Comparison of ENCODE assay signal across 1 cellular context in the genomic region with DNA sequence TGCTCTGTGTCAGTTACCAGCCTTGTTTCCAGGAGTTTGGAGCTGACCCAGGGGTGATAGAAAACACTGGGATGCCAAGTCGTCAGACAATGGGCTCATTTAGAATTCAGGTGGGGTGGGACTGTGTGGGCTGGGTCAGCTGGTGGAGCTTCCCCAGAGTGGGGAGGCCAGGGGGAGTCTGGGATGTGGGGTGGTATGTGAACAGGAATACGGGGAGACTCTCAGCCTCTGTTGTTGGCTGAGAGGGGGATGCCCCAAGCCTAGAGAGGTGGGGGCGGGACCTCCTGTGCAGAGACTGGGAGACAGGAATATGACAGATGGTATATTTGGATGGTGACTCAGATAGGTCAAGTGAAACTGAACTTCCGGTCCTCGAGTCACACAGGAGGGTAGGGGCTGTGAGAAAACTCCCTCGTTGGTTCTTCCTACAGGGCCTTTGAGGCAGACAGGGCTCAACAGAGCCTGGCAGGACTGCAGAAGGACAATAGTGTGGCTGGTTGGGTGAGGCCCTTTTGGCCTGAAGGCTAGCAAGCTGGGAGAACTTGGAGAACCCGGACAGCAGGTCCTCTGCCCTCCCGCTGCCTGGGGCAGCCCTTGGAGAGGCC.
A peak's percentile ranks its signal among the peaks of the same experiment; 100 is the strongest.
TF ChIP-seq lines count a peak whose summit lies in the region.

No MANE protein-coding gene starts in this region.

TF ChIP-seq in HepG2, 621 proteins besides CTCF, POLR2A, EP300 and RAD21 (continued from another document and continues in another):
- TF ChIP-seq, protein P1, sequence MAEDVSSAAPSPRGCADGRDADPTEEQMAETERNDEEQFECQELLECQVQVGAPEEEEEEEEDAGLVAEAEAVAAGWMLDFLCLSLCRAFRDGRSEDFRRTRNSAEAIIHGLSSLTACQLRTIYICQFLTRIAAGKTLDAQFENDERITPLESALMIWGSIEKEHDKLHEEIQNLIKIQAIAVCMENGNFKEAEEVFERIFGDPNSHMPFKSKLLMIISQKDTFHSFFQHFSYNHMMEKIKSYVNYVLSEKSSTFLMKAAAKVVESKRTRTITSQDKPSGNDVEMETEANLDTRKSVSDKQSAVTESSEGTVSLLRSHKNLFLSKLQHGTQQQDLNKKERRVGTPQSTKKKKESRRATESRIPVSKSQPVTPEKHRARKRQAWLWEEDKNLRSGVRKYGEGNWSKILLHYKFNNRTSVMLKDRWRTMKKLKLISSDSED (CRISPR knock-in tag; IDR thresholded peaks at IDR 0.05): no peak
- no peak for TF ChIP-seq KDM6A (CRISPR knock-in tag; IDR thresholded peaks at IDR 0.05; ENCODE audit: low read depth)
- TF ChIP-seq, protein P2, sequence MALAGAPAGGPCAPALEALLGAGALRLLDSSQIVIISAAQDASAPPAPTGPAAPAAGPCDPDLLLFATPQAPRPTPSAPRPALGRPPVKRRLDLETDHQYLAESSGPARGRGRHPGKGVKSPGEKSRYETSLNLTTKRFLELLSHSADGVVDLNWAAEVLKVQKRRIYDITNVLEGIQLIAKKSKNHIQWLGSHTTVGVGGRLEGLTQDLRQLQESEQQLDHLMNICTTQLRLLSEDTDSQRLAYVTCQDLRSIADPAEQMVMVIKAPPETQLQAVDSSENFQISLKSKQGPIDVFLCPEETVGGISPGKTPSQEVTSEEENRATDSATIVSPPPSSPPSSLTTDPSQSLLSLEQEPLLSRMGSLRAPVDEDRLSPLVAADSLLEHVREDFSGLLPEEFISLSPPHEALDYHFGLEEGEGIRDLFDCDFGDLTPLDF (CRISPR knock-in tag; IDR thresholded peaks at IDR 0.05): no peak
- TF ChIP-seq ASH2L (IDR thresholded peaks at IDR 0.05; ENCODE audit: insufficient read length, low read depth, low read length): no peak
- TF ChIP-seq CHCHD3 (CRISPR knock-in tag; IDR thresholded peaks at IDR 0.05): no peak
- TF ChIP-seq ZNF776 (CRISPR knock-in tag; IDR thresholded peaks at IDR 0.05): no peak
- TF ChIP-seq, protein P3, sequence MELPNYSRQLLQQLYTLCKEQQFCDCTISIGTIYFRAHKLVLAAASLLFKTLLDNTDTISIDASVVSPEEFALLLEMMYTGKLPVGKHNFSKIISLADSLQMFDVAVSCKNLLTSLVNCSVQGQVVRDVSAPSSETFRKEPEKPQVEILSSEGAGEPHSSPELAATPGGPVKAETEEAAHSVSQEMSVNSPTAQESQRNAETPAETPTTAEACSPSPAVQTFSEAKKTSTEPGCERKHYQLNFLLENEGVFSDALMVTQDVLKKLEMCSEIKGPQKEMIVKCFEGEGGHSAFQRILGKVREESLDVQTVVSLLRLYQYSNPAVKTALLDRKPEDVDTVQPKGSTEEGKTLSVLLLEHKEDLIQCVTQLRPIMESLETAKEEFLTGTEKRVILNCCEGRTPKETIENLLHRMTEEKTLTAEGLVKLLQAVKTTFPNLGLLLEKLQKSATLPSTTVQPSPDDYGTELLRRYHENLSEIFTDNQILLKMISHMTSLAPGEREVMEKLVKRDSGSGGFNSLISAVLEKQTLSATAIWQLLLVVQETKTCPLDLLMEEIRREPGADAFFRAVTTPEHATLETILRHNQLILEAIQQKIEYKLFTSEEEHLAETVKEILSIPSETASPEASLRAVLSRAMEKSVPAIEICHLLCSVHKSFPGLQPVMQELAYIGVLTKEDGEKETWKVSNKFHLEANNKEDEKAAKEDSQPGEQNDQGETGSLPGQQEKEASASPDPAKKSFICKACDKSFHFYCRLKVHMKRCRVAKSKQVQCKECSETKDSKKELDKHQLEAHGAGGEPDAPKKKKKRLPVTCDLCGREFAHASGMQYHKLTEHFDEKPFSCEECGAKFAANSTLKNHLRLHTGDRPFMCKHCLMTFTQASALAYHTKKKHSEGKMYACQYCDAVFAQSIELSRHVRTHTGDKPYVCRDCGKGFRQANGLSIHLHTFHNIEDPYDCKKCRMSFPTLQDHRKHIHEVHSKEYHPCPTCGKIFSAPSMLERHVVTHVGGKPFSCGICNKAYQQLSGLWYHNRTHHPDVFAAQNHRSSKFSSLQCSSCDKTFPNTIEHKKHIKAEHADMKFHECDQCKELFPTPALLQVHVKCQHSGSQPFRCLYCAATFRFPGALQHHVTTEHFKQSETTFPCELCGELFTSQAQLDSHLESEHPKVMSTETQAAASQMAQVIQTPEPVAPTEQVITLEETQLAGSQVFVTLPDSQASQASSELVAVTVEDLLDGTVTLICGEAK (IDR thresholded peaks at IDR 0.05): no peak
- TF ChIP-seq, protein P3 (CRISPR knock-in tag; IDR thresholded peaks at IDR 0.05): no peak
- TF ChIP-seq ARNTL (CRISPR knock-in tag; IDR thresholded peaks at IDR 0.05): 0 out of 2 replicates have a peak, but pooled peaks have one; percentile 30
- TF ChIP-seq YEATS2 (CRISPR knock-in tag; IDR thresholded peaks at IDR 0.05; ENCODE audit: borderline replicate concordance): peak; percentile 63; the same call in 1 of the 2 replicates
- TF ChIP-seq PTBP1 (IDR thresholded peaks at IDR 0.05; ENCODE audit: low read depth, low read length, poor library complexity, severe bottlenecking): no peak
- no peak for TF ChIP-seq ATF1 (CRISPR knock-in tag; IDR thresholded peaks at IDR 0.05)
- TF ChIP-seq ELF3 (CRISPR knock-in tag; IDR thresholded peaks at IDR 0.05): peak; percentile 54
- no peak for TF ChIP-seq ZNF296 (CRISPR knock-in tag; conservative IDR thresholded peaks at IDR 0.05)
- no peak for TF ChIP-seq SATB2 (CRISPR knock-in tag; IDR thresholded peaks at IDR 0.05)
- no peak for TF ChIP-seq MTF1 (CRISPR knock-in tag; IDR thresholded peaks at IDR 0.05)
- no peak for TF ChIP-seq CBX5 (CRISPR knock-in tag; IDR thresholded peaks at IDR 0.05; ENCODE audit: borderline replicate concordance)
- TF ChIP-seq ZNF660 (CRISPR knock-in tag; IDR thresholded peaks at IDR 0.05; ENCODE audit: borderline replicate concordance, low read depth): no peak
- TF ChIP-seq ZNF510 (CRISPR knock-in tag; IDR thresholded peaks at IDR 0.05; ENCODE audit: low read depth): no peak
- TF ChIP-seq ZNF12 (CRISPR knock-in tag; IDR thresholded peaks at IDR 0.05): no peak
- no peak for TF ChIP-seq YY1 (IDR thresholded peaks at IDR 0.05; ENCODE audit: insufficient read depth, insufficient replicate concordance, low read depth, low read length)
- TF ChIP-seq GTF2F1 (IDR thresholded peaks at IDR 0.05; ENCODE audit: low read length): no peak
- TF ChIP-seq FIP1L1 (IDR thresholded peaks at IDR 0.05; ENCODE audit: borderline replicate concordance, insufficient read depth, low read depth, low read length): no peak
- TF ChIP-seq MAZ (IDR thresholded peaks at IDR 0.05; ENCODE audit: borderline replicate concordance, low read depth, low read length): no peak; the same call in 1 of the 2 replicates
- peak; percentile 34; the same call in 1 of the 2 replicates for TF ChIP-seq MAZ (CRISPR knock-in tag; IDR thresholded peaks at IDR 0.05; ENCODE audit: low read depth)
- no peak for TF ChIP-seq ZIK1 (CRISPR knock-in tag; IDR thresholded peaks at IDR 0.05; ENCODE audit: borderline replicate concordance, low read depth)
- no peak for TF ChIP-seq ZNF562 (CRISPR knock-in tag; IDR thresholded peaks at IDR 0.05; ENCODE audit: borderline replicate concordance)
- TF ChIP-seq, protein P4, sequence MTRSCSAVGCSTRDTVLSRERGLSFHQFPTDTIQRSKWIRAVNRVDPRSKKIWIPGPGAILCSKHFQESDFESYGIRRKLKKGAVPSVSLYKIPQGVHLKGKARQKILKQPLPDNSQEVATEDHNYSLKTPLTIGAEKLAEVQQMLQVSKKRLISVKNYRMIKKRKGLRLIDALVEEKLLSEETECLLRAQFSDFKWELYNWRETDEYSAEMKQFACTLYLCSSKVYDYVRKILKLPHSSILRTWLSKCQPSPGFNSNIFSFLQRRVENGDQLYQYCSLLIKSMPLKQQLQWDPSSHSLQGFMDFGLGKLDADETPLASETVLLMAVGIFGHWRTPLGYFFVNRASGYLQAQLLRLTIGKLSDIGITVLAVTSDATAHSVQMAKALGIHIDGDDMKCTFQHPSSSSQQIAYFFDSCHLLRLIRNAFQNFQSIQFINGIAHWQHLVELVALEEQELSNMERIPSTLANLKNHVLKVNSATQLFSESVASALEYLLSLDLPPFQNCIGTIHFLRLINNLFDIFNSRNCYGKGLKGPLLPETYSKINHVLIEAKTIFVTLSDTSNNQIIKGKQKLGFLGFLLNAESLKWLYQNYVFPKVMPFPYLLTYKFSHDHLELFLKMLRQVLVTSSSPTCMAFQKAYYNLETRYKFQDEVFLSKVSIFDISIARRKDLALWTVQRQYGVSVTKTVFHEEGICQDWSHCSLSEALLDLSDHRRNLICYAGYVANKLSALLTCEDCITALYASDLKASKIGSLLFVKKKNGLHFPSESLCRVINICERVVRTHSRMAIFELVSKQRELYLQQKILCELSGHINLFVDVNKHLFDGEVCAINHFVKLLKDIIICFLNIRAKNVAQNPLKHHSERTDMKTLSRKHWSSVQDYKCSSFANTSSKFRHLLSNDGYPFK (CRISPR knock-in tag; IDR thresholded peaks at IDR 0.05; ENCODE audit: borderline replicate concordance): no peak
- TF ChIP-seq, protein P5, sequence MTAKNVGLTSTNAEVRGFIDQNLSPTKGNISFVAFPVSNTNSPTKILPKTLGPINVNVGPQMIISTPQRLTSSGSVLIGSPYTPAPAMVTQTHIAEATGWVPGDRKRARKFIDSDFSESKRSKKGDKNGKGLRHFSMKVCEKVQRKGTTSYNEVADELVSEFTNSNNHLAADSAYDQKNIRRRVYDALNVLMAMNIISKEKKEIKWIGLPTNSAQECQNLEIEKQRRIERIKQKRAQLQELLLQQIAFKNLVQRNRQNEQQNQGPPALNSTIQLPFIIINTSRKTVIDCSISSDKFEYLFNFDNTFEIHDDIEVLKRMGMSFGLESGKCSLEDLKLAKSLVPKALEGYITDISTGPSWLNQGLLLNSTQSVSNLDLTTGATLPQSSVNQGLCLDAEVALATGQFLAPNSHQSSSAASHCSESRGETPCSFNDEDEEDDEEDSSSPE (CRISPR knock-in tag; IDR thresholded peaks at IDR 0.05): no peak
- no peak for TF ChIP-seq NRL (CRISPR knock-in tag; IDR thresholded peaks at IDR 0.05; ENCODE audit: borderline replicate concordance)
- TF ChIP-seq ETV6 (CRISPR knock-in tag; conservative IDR thresholded peaks at IDR 0.05): no peak
- TF ChIP-seq RORA (CRISPR knock-in tag; IDR thresholded peaks at IDR 0.05): no peak
- 0 out of 2 replicates have a peak, but pooled peaks have one; percentile 25 for TF ChIP-seq SP5 (CRISPR knock-in tag; IDR thresholded peaks at IDR 0.05; ENCODE audit: borderline replicate concordance, low read depth)
- TF ChIP-seq ZSCAN12 (CRISPR knock-in tag; IDR thresholded peaks at IDR 0.05): no peak
- no peak for TF ChIP-seq ZNF549 (CRISPR knock-in tag; IDR thresholded peaks at IDR 0.05)
- no peak for TF ChIP-seq NFIB (CRISPR knock-in tag; IDR thresholded peaks at IDR 0.05; ENCODE audit: borderline replicate concordance)
- no peak for TF ChIP-seq ZNF484 (CRISPR knock-in tag; IDR thresholded peaks at IDR 0.05; ENCODE audit: borderline replicate concordance, low read depth)
- TF ChIP-seq GATA4 (IDR thresholded peaks at IDR 0.05; ENCODE audit: borderline replicate concordance, low read depth): no peak
- no peak for TF ChIP-seq HDAC2 (CRISPR knock-in tag; IDR thresholded peaks at IDR 0.05)
- TF ChIP-seq AKAP8 (CRISPR knock-in tag; IDR thresholded peaks at IDR 0.05): no peak
- TF ChIP-seq, protein P6, sequence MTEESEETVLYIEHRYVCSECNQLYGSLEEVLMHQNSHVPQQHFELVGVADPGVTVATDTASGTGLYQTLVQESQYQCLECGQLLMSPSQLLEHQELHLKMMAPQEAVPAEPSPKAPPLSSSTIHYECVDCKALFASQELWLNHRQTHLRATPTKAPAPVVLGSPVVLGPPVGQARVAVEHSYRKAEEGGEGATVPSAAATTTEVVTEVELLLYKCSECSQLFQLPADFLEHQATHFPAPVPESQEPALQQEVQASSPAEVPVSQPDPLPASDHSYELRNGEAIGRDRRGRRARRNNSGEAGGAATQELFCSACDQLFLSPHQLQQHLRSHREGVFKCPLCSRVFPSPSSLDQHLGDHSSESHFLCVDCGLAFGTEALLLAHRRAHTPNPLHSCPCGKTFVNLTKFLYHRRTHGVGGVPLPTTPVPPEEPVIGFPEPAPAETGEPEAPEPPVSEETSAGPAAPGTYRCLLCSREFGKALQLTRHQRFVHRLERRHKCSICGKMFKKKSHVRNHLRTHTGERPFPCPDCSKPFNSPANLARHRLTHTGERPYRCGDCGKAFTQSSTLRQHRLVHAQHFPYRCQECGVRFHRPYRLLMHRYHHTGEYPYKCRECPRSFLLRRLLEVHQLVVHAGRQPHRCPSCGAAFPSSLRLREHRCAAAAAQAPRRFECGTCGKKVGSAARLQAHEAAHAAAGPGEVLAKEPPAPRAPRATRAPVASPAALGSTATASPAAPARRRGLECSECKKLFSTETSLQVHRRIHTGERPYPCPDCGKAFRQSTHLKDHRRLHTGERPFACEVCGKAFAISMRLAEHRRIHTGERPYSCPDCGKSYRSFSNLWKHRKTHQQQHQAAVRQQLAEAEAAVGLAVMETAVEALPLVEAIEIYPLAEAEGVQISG (CRISPR knock-in tag; IDR thresholded peaks at IDR 0.05): no peak
- TF ChIP-seq NPAS2 (CRISPR knock-in tag; IDR thresholded peaks at IDR 0.05; ENCODE audit: borderline replicate concordance): no peak
